In the genomic region with DNA sequence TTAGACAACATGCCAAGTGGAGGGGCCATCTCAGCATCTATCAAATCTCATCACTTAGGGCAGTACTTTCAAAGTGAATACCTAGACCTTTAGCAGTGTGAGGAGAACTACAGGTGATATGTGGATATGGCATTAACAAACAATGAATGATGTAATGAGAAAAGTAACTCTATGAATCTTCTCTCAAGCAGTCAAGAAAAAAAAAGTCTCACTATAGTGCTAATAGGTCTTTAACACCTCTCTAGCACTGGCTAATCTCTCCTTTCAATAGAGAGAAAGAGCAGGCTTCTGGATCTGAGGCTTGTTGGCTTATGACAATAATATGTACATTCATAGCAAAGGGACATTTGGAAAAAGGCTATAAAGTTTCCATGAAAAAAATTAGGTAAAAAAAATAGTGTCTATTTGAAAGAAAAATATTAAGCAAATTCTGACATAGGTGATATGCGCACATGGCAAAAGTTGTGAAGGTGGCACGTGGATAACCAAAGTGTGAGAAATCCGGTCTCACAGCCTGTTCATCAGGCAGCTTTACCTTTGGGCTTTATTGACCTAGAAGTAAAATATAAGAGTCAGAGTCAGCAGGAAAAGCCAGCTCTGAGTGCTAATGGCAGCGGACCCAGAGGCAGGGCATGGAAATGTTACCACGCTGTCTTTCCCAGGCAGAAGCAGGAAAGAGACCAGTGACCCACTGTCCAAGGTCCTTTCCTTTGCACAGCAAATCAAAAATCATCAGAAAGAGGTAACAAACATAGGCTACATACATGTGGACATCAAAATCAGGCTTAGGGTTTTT, we compare ENCODE assay signal across 3 cellular contexts.
TF ChIP-seq lines count a peak whose summit lies in the region.

No MANE protein-coding gene starts in this region.

TF ChIP-seq in liver, 16 proteins besides CTCF, POLR2A, EP300 and RAD21:
- TF ChIP-seq RXRA (IDR thresholded peaks at IDR 0.05) (peak in 1 of 2 donors; percentile 4), HNF4A (conservative IDR thresholded peaks at IDR 0.05) (peak; percentile 69 to 78)
- TF ChIP-seq, protein P1, sequence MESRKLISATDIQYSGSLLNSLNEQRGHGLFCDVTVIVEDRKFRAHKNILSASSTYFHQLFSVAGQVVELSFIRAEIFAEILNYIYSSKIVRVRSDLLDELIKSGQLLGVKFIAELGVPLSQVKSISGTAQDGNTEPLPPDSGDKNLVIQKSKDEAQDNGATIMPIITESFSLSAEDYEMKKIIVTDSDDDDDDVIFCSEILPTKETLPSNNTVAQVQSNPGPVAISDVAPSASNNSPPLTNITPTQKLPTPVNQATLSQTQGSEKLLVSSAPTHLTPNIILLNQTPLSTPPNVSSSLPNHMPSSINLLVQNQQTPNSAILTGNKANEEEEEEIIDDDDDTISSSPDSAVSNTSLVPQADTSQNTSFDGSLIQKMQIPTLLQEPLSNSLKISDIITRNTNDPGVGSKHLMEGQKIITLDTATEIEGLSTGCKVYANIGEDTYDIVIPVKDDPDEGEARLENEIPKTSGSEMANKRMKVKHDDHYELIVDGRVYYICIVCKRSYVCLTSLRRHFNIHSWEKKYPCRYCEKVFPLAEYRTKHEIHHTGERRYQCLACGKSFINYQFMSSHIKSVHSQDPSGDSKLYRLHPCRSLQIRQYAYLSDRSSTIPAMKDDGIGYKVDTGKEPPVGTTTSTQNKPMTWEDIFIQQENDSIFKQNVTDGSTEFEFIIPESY (IDR thresholded peaks at IDR 0.05) = no peak
- TF ChIP-seq, protein P2, sequence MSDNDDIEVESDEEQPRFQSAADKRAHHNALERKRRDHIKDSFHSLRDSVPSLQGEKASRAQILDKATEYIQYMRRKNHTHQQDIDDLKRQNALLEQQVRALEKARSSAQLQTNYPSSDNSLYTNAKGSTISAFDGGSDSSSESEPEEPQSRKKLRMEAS (IDR thresholded peaks at IDR 0.05) = peak; percentile 29

TF ChIP-seq in HepG2, 621 proteins besides CTCF, POLR2A, EP300 and RAD21:
- TF ChIP-seq MLLT10 (CRISPR knock-in tag; IDR thresholded peaks at IDR 0.05) (no peak), ZNF207 (IDR thresholded peaks at IDR 0.05; ENCODE audit: borderline replicate concordance) (no peak), SRY (CRISPR knock-in tag; IDR thresholded peaks at IDR 0.05) (no peak), ATM (IDR thresholded peaks at IDR 0.05; ENCODE audit: borderline replicate concordance) (no peak), ZNF75D (CRISPR knock-in tag; IDR thresholded peaks at IDR 0.05; ENCODE audit: borderline replicate concordance) (no peak), MZF1 (CRISPR knock-in tag; IDR thresholded peaks at IDR 0.05; ENCODE audit: borderline replicate concordance) (no peak), ZNF431 (CRISPR knock-in tag; IDR thresholded peaks at IDR 0.05; ENCODE audit: borderline replicate concordance, low read depth) (no peak), ZKSCAN8 (CRISPR knock-in tag; IDR thresholded peaks at IDR 0.05; ENCODE audit: borderline replicate concordance) (no peak), RFXANK (CRISPR knock-in tag; IDR thresholded peaks at IDR 0.05) (no peak), HDAC1 (CRISPR knock-in tag; IDR thresholded peaks at IDR 0.05) (no peak), ZNF24 (IDR thresholded peaks at IDR 0.05) (no peak)
- TF ChIP-seq, protein P3, sequence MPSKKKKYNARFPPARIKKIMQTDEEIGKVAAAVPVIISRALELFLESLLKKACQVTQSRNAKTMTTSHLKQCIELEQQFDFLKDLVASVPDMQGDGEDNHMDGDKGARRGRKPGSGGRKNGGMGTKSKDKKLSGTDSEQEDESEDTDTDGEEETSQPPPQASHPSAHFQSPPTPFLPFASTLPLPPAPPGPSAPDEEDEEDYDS (CRISPR knock-in tag; IDR thresholded peaks at IDR 0.05) = no peak
- TF ChIP-seq, protein P4, sequence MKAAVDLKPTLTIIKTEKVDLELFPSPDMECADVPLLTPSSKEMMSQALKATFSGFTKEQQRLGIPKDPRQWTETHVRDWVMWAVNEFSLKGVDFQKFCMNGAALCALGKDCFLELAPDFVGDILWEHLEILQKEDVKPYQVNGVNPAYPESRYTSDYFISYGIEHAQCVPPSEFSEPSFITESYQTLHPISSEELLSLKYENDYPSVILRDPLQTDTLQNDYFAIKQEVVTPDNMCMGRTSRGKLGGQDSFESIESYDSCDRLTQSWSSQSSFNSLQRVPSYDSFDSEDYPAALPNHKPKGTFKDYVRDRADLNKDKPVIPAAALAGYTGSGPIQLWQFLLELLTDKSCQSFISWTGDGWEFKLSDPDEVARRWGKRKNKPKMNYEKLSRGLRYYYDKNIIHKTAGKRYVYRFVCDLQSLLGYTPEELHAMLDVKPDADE (CRISPR knock-in tag; IDR thresholded peaks at IDR 0.05) = no peak
- TF ChIP-seq, protein P5, sequence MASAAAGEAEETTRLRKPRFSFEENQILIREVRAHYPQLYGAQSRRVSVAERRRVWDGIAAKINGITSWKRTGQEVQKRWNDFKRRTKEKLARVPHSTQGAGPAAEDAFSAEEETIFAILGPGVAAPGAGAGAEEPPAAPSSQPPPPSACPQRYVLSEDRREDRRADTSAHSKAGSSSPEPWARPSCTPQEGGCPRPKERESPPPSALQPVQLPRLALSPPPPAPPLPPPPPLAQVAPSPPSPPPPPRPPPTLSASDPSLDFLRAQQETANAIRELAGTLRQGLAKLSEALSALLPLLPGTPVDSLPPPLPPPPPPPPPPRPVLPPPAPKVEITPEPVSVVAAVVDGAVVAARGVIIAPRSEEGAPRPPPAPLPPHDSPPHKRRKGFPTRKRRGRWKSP (CRISPR knock-in tag; IDR thresholded peaks at IDR 0.05) = no peak
TF ChIP-seq in HepG2: peak in this region for 0.

TF ChIP-seq in endothelial cell of umbilical vein, 7 proteins besides CTCF, POLR2A, EP300 and RAD21:
- TF ChIP-seq GATA2 (IDR thresholded peaks at IDR 0.05; ENCODE audit: insufficient read depth, insufficient read length, low read depth, low read length) = no peak
- TF ChIP-seq EZH2 (IDR thresholded peaks at IDR 0.05; ENCODE audit: borderline replicate concordance, low read depth, low read length, severe bottlenecking) = no peak
- TF ChIP-seq JUN (IDR thresholded peaks at IDR 0.05; ENCODE audit: borderline replicate concordance, insufficient read depth, insufficient read length, low read depth) = no peak
- no peak for TF ChIP-seq FOS (IDR thresholded peaks at IDR 0.05; ENCODE audit: borderline replicate concordance, insufficient read depth, low read length)
- TF ChIP-seq, protein P2 (IDR thresholded peaks at IDR 0.05; ENCODE audit: insufficient read depth, insufficient read length) = no peak
- TF ChIP-seq MYC (IDR thresholded peaks at IDR 0.05; ENCODE audit: low read depth, low read length) = no peak
- no peak for TF ChIP-seq POLR2AphosphoS5 (IDR thresholded peaks at IDR 0.05; ENCODE audit: insufficient read depth, low read depth, low read length)
